1 cellular context compared by ENCODE assay signal in the genomic region with DNA sequence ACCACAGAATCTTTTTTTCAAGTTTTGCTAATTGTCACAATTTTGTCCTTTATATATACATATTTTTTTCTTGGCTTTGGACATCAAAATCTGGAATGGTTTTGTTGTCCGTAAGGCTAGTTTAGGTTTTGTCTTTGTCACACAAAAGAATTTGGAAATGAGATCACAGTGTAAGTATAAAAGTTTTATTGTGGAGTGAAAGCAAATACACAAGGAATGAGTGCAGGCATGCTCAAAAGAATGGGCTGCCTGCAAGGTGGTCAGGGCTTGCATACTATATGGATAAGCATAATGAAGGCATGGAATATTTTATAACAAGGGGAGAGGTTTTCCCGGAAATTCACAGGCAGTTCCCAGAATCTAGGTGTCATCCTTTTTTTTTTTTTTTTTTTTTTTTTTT.
TF ChIP-seq lines count a peak whose summit lies in the region.

No MANE protein-coding gene starts in this region.

TF ChIP-seq in GM23338, 12 proteins besides CTCF, POLR2A, EP300 and RAD21 (continued from another document):
- TF ChIP-seq, protein P1, sequence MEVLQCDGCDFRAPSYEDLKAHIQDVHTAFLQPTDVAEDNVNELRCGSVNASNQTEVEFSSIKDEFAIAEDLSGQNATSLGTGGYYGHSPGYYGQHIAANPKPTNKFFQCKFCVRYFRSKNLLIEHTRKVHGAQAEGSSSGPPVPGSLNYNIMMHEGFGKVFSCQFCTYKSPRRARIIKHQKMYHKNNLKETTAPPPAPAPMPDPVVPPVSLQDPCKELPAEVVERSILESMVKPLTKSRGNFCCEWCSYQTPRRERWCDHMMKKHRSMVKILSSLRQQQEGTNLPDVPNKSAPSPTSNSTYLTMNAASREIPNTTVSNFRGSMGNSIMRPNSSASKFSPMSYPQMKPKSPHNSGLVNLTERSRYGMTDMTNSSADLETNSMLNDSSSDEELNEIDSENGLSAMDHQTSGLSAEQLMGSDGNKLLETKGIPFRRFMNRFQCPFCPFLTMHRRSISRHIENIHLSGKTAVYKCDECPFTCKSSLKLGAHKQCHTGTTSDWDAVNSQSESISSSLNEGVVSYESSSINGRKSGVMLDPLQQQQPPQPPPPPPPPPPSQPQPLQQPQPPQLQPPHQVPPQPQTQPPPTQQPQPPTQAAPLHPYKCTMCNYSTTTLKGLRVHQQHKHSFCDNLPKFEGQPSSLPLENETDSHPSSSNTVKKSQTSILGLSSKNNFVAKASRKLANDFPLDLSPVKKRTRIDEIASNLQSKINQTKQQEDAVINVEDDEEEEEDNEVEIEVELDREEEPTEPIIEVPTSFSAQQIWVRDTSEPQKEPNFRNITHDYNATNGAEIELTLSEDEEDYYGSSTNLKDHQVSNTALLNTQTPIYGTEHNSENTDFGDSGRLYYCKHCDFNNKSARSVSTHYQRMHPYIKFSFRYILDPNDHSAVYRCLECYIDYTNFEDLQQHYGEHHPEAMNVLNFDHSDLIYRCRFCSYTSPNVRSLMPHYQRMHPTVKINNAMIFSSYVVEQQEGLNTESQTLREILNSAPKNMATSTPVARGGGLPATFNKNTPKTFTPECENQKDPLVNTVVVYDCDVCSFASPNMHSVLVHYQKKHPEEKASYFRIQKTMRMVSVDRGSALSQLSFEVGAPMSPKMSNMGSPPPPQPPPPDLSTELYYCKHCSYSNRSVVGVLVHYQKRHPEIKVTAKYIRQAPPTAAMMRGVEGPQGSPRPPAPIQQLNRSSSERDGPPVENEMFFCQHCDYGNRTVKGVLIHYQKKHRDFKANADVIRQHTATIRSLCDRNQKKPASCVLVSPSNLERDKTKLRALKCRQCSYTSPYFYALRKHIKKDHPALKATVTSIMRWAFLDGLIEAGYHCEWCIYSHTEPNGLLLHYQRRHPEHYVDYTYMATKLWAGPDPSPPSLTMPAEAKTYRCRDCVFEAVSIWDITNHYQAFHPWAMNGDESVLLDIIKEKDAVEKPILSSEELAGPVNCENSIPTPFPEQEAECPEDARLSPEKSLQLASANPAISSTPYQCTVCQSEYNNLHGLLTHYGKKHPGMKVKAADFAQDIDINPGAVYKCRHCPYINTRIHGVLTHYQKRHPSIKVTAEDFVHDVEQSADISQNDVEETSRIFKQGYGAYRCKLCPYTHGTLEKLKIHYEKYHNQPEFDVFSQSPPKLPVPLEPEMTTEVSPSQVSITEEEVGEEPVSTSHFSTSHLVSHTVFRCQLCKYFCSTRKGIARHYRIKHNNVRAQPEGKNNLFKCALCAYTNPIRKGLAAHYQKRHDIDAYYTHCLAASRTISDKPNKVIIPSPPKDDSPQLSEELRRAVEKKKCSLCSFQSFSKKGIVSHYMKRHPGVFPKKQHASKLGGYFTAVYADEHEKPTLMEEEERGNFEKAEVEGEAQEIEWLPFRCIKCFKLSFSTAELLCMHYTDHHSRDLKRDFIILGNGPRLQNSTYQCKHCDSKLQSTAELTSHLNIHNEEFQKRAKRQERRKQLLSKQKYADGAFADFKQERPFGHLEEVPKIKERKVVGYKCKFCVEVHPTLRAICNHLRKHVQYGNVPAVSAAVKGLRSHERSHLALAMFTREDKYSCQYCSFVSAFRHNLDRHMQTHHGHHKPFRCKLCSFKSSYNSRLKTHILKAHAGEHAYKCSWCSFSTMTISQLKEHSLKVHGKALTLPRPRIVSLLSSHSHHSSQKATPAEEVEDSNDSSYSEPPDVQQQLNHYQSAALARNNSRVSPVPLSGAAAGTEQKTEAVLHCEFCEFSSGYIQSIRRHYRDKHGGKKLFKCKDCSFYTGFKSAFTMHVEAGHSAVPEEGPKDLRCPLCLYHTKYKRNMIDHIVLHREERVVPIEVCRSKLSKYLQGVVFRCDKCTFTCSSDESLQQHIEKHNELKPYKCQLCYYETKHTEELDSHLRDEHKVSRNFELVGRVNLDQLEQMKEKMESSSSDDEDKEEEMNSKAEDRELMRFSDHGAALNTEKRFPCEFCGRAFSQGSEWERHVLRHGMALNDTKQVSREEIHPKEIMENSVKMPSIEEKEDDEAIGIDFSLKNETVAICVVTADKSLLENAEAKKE (CRISPR knock-in tag; IDR thresholded peaks at IDR 0.05): no peak
- TF ChIP-seq ZNF331 (CRISPR knock-in tag; IDR thresholded peaks at IDR 0.05; ENCODE audit: low read depth) (no peak), CREB1 (CRISPR knock-in tag; IDR thresholded peaks at IDR 0.05; ENCODE audit: low read depth) (no peak), JUNB (IDR thresholded peaks at IDR 0.05; ENCODE audit: unreplicated experiment) (no peak), ZNF114 (CRISPR knock-in tag; IDR thresholded peaks at IDR 0.05) (no peak), STAT1 (IDR thresholded peaks at IDR 0.05; ENCODE audit: unreplicated experiment) (no peak), EZH2 (IDR thresholded peaks at IDR 0.05; ENCODE audit: low read depth, unreplicated experiment) (no peak), NANOG (IDR thresholded peaks at IDR 0.05; ENCODE audit: borderline replicate concordance) (no peak), POLR2AphosphoS5 (IDR thresholded peaks at IDR 0.05; ENCODE audit: low read depth) (no peak)
- TF ChIP-seq, protein P2, sequence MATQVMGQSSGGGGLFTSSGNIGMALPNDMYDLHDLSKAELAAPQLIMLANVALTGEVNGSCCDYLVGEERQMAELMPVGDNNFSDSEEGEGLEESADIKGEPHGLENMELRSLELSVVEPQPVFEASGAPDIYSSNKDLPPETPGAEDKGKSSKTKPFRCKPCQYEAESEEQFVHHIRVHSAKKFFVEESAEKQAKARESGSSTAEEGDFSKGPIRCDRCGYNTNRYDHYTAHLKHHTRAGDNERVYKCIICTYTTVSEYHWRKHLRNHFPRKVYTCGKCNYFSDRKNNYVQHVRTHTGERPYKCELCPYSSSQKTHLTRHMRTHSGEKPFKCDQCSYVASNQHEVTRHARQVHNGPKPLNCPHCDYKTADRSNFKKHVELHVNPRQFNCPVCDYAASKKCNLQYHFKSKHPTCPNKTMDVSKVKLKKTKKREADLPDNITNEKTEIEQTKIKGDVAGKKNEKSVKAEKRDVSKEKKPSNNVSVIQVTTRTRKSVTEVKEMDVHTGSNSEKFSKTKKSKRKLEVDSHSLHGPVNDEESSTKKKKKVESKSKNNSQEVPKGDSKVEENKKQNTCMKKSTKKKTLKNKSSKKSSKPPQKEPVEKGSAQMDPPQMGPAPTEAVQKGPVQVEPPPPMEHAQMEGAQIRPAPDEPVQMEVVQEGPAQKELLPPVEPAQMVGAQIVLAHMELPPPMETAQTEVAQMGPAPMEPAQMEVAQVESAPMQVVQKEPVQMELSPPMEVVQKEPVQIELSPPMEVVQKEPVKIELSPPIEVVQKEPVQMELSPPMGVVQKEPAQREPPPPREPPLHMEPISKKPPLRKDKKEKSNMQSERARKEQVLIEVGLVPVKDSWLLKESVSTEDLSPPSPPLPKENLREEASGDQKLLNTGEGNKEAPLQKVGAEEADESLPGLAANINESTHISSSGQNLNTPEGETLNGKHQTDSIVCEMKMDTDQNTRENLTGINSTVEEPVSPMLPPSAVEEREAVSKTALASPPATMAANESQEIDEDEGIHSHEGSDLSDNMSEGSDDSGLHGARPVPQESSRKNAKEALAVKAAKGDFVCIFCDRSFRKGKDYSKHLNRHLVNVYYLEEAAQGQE (IDR thresholded peaks at IDR 0.05; ENCODE audit: unreplicated experiment): no peak
- TF ChIP-seq, protein P3, sequence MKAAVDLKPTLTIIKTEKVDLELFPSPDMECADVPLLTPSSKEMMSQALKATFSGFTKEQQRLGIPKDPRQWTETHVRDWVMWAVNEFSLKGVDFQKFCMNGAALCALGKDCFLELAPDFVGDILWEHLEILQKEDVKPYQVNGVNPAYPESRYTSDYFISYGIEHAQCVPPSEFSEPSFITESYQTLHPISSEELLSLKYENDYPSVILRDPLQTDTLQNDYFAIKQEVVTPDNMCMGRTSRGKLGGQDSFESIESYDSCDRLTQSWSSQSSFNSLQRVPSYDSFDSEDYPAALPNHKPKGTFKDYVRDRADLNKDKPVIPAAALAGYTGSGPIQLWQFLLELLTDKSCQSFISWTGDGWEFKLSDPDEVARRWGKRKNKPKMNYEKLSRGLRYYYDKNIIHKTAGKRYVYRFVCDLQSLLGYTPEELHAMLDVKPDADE (IDR thresholded peaks at IDR 0.05): no peak
